Comparison of ENCODE assay signal across 1 cellular context in genomic region chr12:120903382-120903817, GRCh38.
A peak's percentile ranks its signal among the peaks of the same experiment; 100 is the strongest.
TF ChIP-seq lines count a peak whose summit lies in the region.

No MANE protein-coding gene starts in this region.

TF ChIP-seq in HEK293, 187 proteins besides CTCF, POLR2A, EP300 and RAD21 (continued from another document):
- TF ChIP-seq ZBTB10 (tag by site-specific recombination; IDR thresholded peaks at IDR 0.05) = peak; percentile 93
- no peak for TF ChIP-seq ZNF670 (tag by site-specific recombination; IDR thresholded peaks at IDR 0.05; ENCODE audit: low read depth)
- peak; percentile 88 for TF ChIP-seq PATZ1 (tag by site-specific recombination; IDR thresholded peaks at IDR 0.05)
- no peak; the same call in 1 of the 2 replicates for TF ChIP-seq YY1 (tag by site-specific recombination; IDR thresholded peaks at IDR 0.05)
- no peak for TF ChIP-seq BCL11B (tag by site-specific recombination; IDR thresholded peaks at IDR 0.05; ENCODE audit: low read depth)
- no peak for TF ChIP-seq ZNF16 (tag by site-specific recombination; IDR thresholded peaks at IDR 0.05; ENCODE audit: low read depth)
- TF ChIP-seq SCRT2 (tag by site-specific recombination; IDR thresholded peaks at IDR 0.05) = peak; percentile 49
- TF ChIP-seq ZNF18 (tag by site-specific recombination; IDR thresholded peaks at IDR 0.05) = no peak
- 0 out of 2 replicates have a peak, but pooled peaks have one; percentile 7 for TF ChIP-seq PRDM1 (tag by site-specific recombination; IDR thresholded peaks at IDR 0.05)
- TF ChIP-seq ZNF624 (tag by site-specific recombination; IDR thresholded peaks at IDR 0.05) = no peak
- TF ChIP-seq ZNF302 (tag by site-specific recombination; IDR thresholded peaks at IDR 0.05; ENCODE audit: low read depth) = no peak
- TF ChIP-seq ZBTB20 (tag by site-specific recombination; IDR thresholded peaks at IDR 0.05) = peak; percentile 94
- TF ChIP-seq ZNF510 (tag by site-specific recombination; IDR thresholded peaks at IDR 0.05; ENCODE audit: insufficient replicate concordance) = no peak
- no peak for TF ChIP-seq ZNF140 (tag by site-specific recombination; IDR thresholded peaks at IDR 0.05)
- TF ChIP-seq SP2 (tag by site-specific recombination; IDR thresholded peaks at IDR 0.05) = peak; percentile 91
- no peak for TF ChIP-seq ZNF280C (tag by site-specific recombination; IDR thresholded peaks at IDR 0.05)
- no peak; the same call in 1 of the 2 replicates for TF ChIP-seq ZNF10 (tag by site-specific recombination; IDR thresholded peaks at IDR 0.05)
- peak; percentile 46 for TF ChIP-seq ZNF366 (tag by site-specific recombination; conservative IDR thresholded peaks at IDR 0.05)
- TF ChIP-seq ZBTB11 (tag by site-specific recombination; conservative IDR thresholded peaks at IDR 0.05; ENCODE audit: low read depth) = peak; percentile 55
- TF ChIP-seq ZNF791 (tag by site-specific recombination; IDR thresholded peaks at IDR 0.05) = no peak
- TF ChIP-seq ZBTB6 (tag by site-specific recombination; IDR thresholded peaks at IDR 0.05) = peak; percentile 94
- no peak for TF ChIP-seq ZNF707 (tag by site-specific recombination; IDR thresholded peaks at IDR 0.05)
- no peak for TF ChIP-seq ZNF114 (tag by site-specific recombination; IDR thresholded peaks at IDR 0.05)
- TF ChIP-seq KLF10 (tag by site-specific recombination; IDR thresholded peaks at IDR 0.05) = no peak
- TF ChIP-seq ZFHX2 (tag by site-specific recombination; conservative IDR thresholded peaks at IDR 0.05) = peak; percentile 95
- TF ChIP-seq KLF9 (tag by site-specific recombination; IDR thresholded peaks at IDR 0.05; ENCODE audit: low read depth) = peak; percentile 88
- TF ChIP-seq ZNF660 (tag by site-specific recombination; IDR thresholded peaks at IDR 0.05) = no peak
- no peak for TF ChIP-seq ZNF350 (tag by site-specific recombination; IDR thresholded peaks at IDR 0.05)
- TF ChIP-seq ZNF23 (tag by site-specific recombination; IDR thresholded peaks at IDR 0.05; ENCODE audit: borderline replicate concordance) = no peak
- no peak for TF ChIP-seq SALL2 (tag by site-specific recombination; IDR thresholded peaks at IDR 0.05; ENCODE audit: borderline replicate concordance)
- TF ChIP-seq ZSCAN23 (tag by site-specific recombination; IDR thresholded peaks at IDR 0.05) = no peak
- TF ChIP-seq ZNF433 (tag by site-specific recombination; IDR thresholded peaks at IDR 0.05; ENCODE audit: low read depth) = no peak
- no peak for TF ChIP-seq ZNF645 (tag by site-specific recombination; IDR thresholded peaks at IDR 0.05)
- TF ChIP-seq ZNF555 (tag by site-specific recombination; conservative IDR thresholded peaks at IDR 0.05) = no peak
- no peak for TF ChIP-seq ZNF211 (tag by site-specific recombination; IDR thresholded peaks at IDR 0.05; ENCODE audit: low read depth)
- no peak; the same call in 1 of the 2 replicates for TF ChIP-seq IKZF3 (tag by site-specific recombination; IDR thresholded peaks at IDR 0.05)
- no peak for TF ChIP-seq MZF1 (tag by site-specific recombination; IDR thresholded peaks at IDR 0.05; ENCODE audit: borderline replicate concordance)
